Comparison of ENCODE assay signal across 12 cellular contexts in the genomic region with DNA sequence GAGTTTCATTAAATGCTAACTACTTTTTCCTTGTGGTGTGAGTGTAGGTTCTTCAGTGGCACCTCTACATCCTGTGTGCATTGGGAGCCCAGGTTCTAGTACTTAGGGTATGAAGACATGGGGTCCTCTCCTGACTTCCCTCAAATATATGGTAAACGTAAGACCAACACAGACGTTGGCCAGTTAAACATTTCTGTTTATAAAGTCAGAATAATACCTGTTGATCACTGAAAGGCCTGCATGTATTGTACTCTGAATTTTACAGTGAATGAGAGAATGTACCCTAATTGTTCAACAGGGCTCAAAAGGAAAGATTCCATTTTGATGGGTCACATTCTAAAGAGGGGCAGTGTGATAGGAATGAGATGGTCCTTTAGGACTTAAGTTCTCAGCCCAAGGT. TPM values are rescaled to one million over a fixed set of nuclear protein-coding genes. Genes with fewer than 3 reads are reported as not detected.
DNase-seq lines count a peak whose midpoint lies in the region; ATAC-seq, FAIRE-seq and TF ChIP-seq lines count a peak whose summit lies in the region.
"Had no signal": no experiment of that assay in that cellular context is flagged by ENCODE, and none has a peak within 500 bp of the region (broad histone marks: within the 10 kb centered on the region; RNA-seq: fewer than 3 reads in every experiment).

No MANE protein-coding gene starts in this region.

- H4K20me1 ChIP-seq in DOHH2 (ENCODE audit: control insufficient read depth, insufficient read depth, low read depth, low read length) (peaks cover 13% of the 10 kb centered on the region), endothelial cell of umbilical vein (replicated peaks; ENCODE audit: control insufficient read depth, extremely low read depth, insufficient read depth, low read length) (peaks cover 2% of the 10 kb centered on the region)

- no peak for ATAC-seq in HG02571 (IDR thresholded peaks at IDR 0.05; ENCODE audit: unreplicated experiment)

- peaks cover 46% of the 10 kb centered on the region for H3K4me1 ChIP-seq in ACC112 (ENCODE audit: control insufficient read depth, insufficient read depth, low read length, unreplicated experiment)
- peaks cover 68% of the 10 kb centered on the region for H3K4me1 ChIP-seq in DOHH2 (ENCODE audit: control insufficient read depth, low read length)
- H3K4me1 ChIP-seq in endothelial cell of umbilical vein (ENCODE audit: control insufficient read depth, extremely low read depth, insufficient read depth, low read length): peaks cover 42% of the 10 kb centered on the region

- H3K4me3 ChIP-seq in ACC112 (ENCODE audit: low read depth, low read length): no peak overlapping the region
- peak overlapping the region; percentile 97 for H3K4me3 ChIP-seq in DOHH2 (ENCODE audit: low read length)
- no peak overlapping the region for H3K4me3 ChIP-seq in endothelial cell of umbilical vein (replicated peaks in 1 of 3; ENCODE audit: insufficient read depth in 1 of 3, low read depth in 1 of 3, low read length in 3 of 3)

- H3K9me1 ChIP-seq in endothelial cell of umbilical vein (replicated peaks; ENCODE audit: control insufficient read depth, extremely low read depth, insufficient read depth, low read length): no peaks in the 10 kb centered on the region

- no peaks in the 10 kb centered on the region for H3K9me2 ChIP-seq in DOHH2 (replicated peaks; ENCODE audit: control insufficient read depth, low read length)

- H3K9ac ChIP-seq in endothelial cell of umbilical vein (replicated peaks; ENCODE audit: extremely low read depth, insufficient read depth, low read length): no peak overlapping the region

- H3K9me3 ChIP-seq in DOHH2 (ENCODE audit: control insufficient read depth, insufficient read depth, low read length): no peaks in the 10 kb centered on the region
- no peaks in the 10 kb centered on the region for H3K9me3 ChIP-seq in endothelial cell of umbilical vein (replicated peaks; ENCODE audit: control insufficient read depth, insufficient read depth, low read length)

- CTCF ChIA-PET in endothelial cell of umbilical vein (lab: Charles Lee): no interaction called here

- TF ChIP-seq POLR2A in endothelial cell of umbilical vein (IDR thresholded peaks at IDR 0.05; ENCODE audit: low read depth, low read length): peak; percentile 12

- H2AFZ ChIP-seq in ACC112 (ENCODE audit: low read length, unreplicated experiment) (no peak overlapping the region), endothelial cell of umbilical vein (ENCODE audit: low read depth, low read length) (no peak overlapping the region)

- FAIRE-seq in endothelial cell of umbilical vein (lab: Jason Lieb, UNC): no peak
- FAIRE-seq: colon had no signal

- H3K27ac ChIP-seq in ACC112 (ENCODE audit: low read depth, low read length) (peak overlapping the region; percentile 87), DOHH2 (ENCODE audit: low read depth, low read length) (peak overlapping the region; percentile 100), endothelial cell of umbilical vein (ENCODE audit: insufficient read depth, low read depth, low read length) (no peak overlapping the region)

- H3K27me3 ChIP-seq in ACC112 (ENCODE audit: insufficient read depth, low read length): no peaks in the 10 kb centered on the region
- no peaks in the 10 kb centered on the region for H3K27me3 ChIP-seq in DOHH2 (ENCODE audit: control insufficient read depth, low read length)
- no peaks in the 10 kb centered on the region for H3K27me3 ChIP-seq in endothelial cell of umbilical vein (ENCODE audit: control insufficient read depth in 2 of 2, insufficient read depth in 2 of 2, low read length in 2 of 2)

- H3K36me3 ChIP-seq in ACC112 (ENCODE audit: insufficient read depth, low read length) (peaks cover 36% of the 10 kb centered on the region), DOHH2 (ENCODE audit: control insufficient read depth, low read length) (peaks cover 81% of the 10 kb centered on the region), endothelial cell of umbilical vein (ENCODE audit: control insufficient read depth in 2 of 2, extremely low read depth in 1 of 2, insufficient read depth in 2 of 2, low read length in 2 of 2) (peaks cover 19 to 20% of the 10 kb centered on the region in 2 experiments)

- peak overlapping the region; percentile 93 for H3K4me2 ChIP-seq in DOHH2 (ENCODE audit: low read length)
- no peak overlapping the region for H3K4me2 ChIP-seq in endothelial cell of umbilical vein (ENCODE audit: insufficient read depth, low read length)

- intact Hi-C loops in endothelial cell of umbilical vein (cut with micrococcal nuclease): no loop called here

- no TSS peak for BruUV-seq in endothelial cell of umbilical vein (replicated peaks; lab: Mats Ljungman, UMichigan)

- peaks cover 54% of the 10 kb centered on the region for H3K79me2 ChIP-seq in ACC112 (ENCODE audit: control insufficient read depth, insufficient read depth, low read length, unreplicated experiment)
- peaks cover 67% of the 10 kb centered on the region for H3K79me2 ChIP-seq in DOHH2 (ENCODE audit: control insufficient read depth, low read length)
- H3K79me2 ChIP-seq in endothelial cell of umbilical vein (ENCODE audit: control insufficient read depth, insufficient read depth, low read length): peaks cover 37% of the 10 kb centered on the region

- DNase-seq in RKO (ENCODE audit: low spot score) (peak; percentile 28), endothelial cell of umbilical vein (ENCODE audit: low read depth, low spot score) (no peak), NCI-H510A (lab: John Stamatoyannopoulos, UW) (no peak), activated gamma-delta T cell (lab: John Stamatoyannopoulos, UW) (no peak)
- DNase-seq in stimulated activated CD8-positive, alpha-beta memory T cell treated with anti-CD3 and anti-CD28 coated beads, Interleukin-4, amount 100 ng/mL, for 48 hours: no peak
- DNase-seq: islet precursor cell; NCI-H2029; stimulated activated CD4-positive, alpha-beta T cell treated with anti-CD3 and anti-CD28 coated beads, Interleukin-15, amount 100 ng/mL, for 24 hours had no signal

- dilution Hi-C loops in endothelial cell of umbilical vein (cut with MboI; ENCODE audit: extremely low pct_ligation_motif_present, low sequenced_read_pairs): no loop called here

- no peak for TF ChIP-seq CTCF in DOHH2 (IDR thresholded peaks at IDR 0.05; ENCODE audit: low read depth, low read length, poor library complexity, severe bottlenecking)
- TF ChIP-seq CTCF in endothelial cell of umbilical vein (IDR thresholded peaks at IDR 0.05; ENCODE audit: extremely low read depth in 1 of 2, insufficient read depth in 1 of 2, low read depth in 1 of 2, low read length in 2 of 2): no peak

- POLR2A ChIA-PET in endothelial cell of umbilical vein (lab: Charles Lee): no interaction called here

- peaks cover 65% of the 10 kb centered on the region for H3F3A ChIP-seq in DOHH2 (ENCODE audit: control insufficient read depth, insufficient read depth)

TF ChIP-seq in endothelial cell of umbilical vein, 7 proteins besides CTCF, POLR2A, EP300 and RAD21:
- TF ChIP-seq POLR2AphosphoS5 (IDR thresholded peaks at IDR 0.05; ENCODE audit: insufficient read depth, low read depth, low read length): no peak
- TF ChIP-seq, protein P1, sequence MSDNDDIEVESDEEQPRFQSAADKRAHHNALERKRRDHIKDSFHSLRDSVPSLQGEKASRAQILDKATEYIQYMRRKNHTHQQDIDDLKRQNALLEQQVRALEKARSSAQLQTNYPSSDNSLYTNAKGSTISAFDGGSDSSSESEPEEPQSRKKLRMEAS (IDR thresholded peaks at IDR 0.05; ENCODE audit: insufficient read depth, insufficient read length): no peak
- no peak for TF ChIP-seq GATA2 (IDR thresholded peaks at IDR 0.05; ENCODE audit: insufficient read depth, insufficient read length, low read depth, low read length)
- TF ChIP-seq MYC (IDR thresholded peaks at IDR 0.05; ENCODE audit: low read depth, low read length): no peak
- TF ChIP-seq EZH2 (IDR thresholded peaks at IDR 0.05; ENCODE audit: borderline replicate concordance, low read depth, low read length, severe bottlenecking): no peak
- TF ChIP-seq JUN (IDR thresholded peaks at IDR 0.05; ENCODE audit: borderline replicate concordance, insufficient read depth, insufficient read length, low read depth): no peak
- no peak for TF ChIP-seq FOS (IDR thresholded peaks at IDR 0.05; ENCODE audit: borderline replicate concordance, insufficient read depth, low read length)

RNA-seq across cellular contexts. Expression of a gene that starts 3.2 kb away (rescaled TPM):
- 952 and 1,303 TPM in 2 replicates for total RNA-seq in endothelial cell of umbilical vein
- 1,047 and 1,363 TPM in 2 replicates for polyA plus RNA-seq in endothelial cell of umbilical vein
- 1,329 and 1,448 TPM in 2 replicates for polyA plus RNA-seq in endothelial cell of umbilical vein (2011; cell fraction: cytosol; rRNA removed)
- polyA plus RNA-seq in endothelial cell of umbilical vein (2011; cell fraction: nucleus; rRNA removed): 314 and 358 TPM in 2 replicates
- 1,567 and 2,454 TPM in 2 replicates for polyA plus RNA-seq in endothelial cell of umbilical vein (2012)
- polyA minus RNA-seq in endothelial cell of umbilical vein: 388 and 392 TPM in 2 replicates
- polyA minus RNA-seq in endothelial cell of umbilical vein (2011; cell fraction: cytosol; rRNA and poly(A)+ RNA removed): 855 TPM
- polyA minus RNA-seq in endothelial cell of umbilical vein (2011; cell fraction: nucleus; rRNA and poly(A)+ RNA removed): 174 and 196 TPM in 2 replicates

RNA-seq across cellular contexts. Expression of a gene that starts 3.4 kb away (rescaled TPM):
- total RNA-seq in endothelial cell of umbilical vein: 8.6 and 11.7 TPM in 2 replicates
- polyA plus RNA-seq in endothelial cell of umbilical vein: 5.1 and 5.5 TPM in 2 replicates
- polyA plus RNA-seq in endothelial cell of umbilical vein (2011; cell fraction: cytosol; rRNA removed): 2.4 and 3.2 TPM in 2 replicates
- polyA plus RNA-seq in endothelial cell of umbilical vein (2011; cell fraction: nucleus; rRNA removed): 28.0 and 29.1 TPM in 2 replicates
- 4.6 and 5.0 TPM in 2 replicates for polyA plus RNA-seq in endothelial cell of umbilical vein (2012)
- 15.5 and 20.2 TPM in 2 replicates for polyA minus RNA-seq in endothelial cell of umbilical vein
- polyA minus RNA-seq in endothelial cell of umbilical vein (2011; cell fraction: cytosol; rRNA and poly(A)+ RNA removed): 3.9 TPM
- polyA minus RNA-seq in endothelial cell of umbilical vein (2011; cell fraction: nucleus; rRNA and poly(A)+ RNA removed): 16.5 and 30.4 TPM in 2 replicates
